1 cellular context compared by ENCODE assay signal in genomic region chr1:231626535-231626950, GRCh38.
A peak's percentile ranks its signal among the peaks of the same experiment; 100 is the strongest.
TF ChIP-seq lines count a peak whose summit lies in the region.

DISC1 (plus strand) TSS chr1:231626790; CDS start chr1:231626868, 78 bp downstream.

TF ChIP-seq in HepG2, 621 proteins besides CTCF, POLR2A, EP300 and RAD21 (continued from another document and continues in another):
- no peak for TF ChIP-seq ZNF18 (CRISPR knock-in tag; IDR thresholded peaks at IDR 0.05; ENCODE audit: insufficient replicate concordance)
- TF ChIP-seq NFRKB (IDR thresholded peaks at IDR 0.05), result no peak
- peak; percentile 92 for TF ChIP-seq ZNF281 (CRISPR knock-in tag; IDR thresholded peaks at IDR 0.05; ENCODE audit: borderline replicate concordance)
- TF ChIP-seq FOXJ3 (CRISPR knock-in tag; IDR thresholded peaks at IDR 0.05; ENCODE audit: borderline replicate concordance), result no peak
- TF ChIP-seq GZF1 (CRISPR knock-in tag; IDR thresholded peaks at IDR 0.05), result no peak
- peak; percentile 40; the same call in 1 of the 2 replicates for TF ChIP-seq POGK (CRISPR knock-in tag; conservative IDR thresholded peaks at IDR 0.05)
- TF ChIP-seq ZNF232 (CRISPR knock-in tag; IDR thresholded peaks at IDR 0.05; ENCODE audit: borderline replicate concordance), result no peak
- TF ChIP-seq ZNF678 (CRISPR knock-in tag; IDR thresholded peaks at IDR 0.05), result no peak
- no peak for TF ChIP-seq HMGXB3 (CRISPR knock-in tag; IDR thresholded peaks at IDR 0.05; ENCODE audit: borderline replicate concordance)
- no peak for TF ChIP-seq ZBTB42 (CRISPR knock-in tag; IDR thresholded peaks at IDR 0.05)
- TF ChIP-seq CHD4 (IDR thresholded peaks at IDR 0.05; ENCODE audit: borderline replicate concordance, low read length), result no peak
- TF ChIP-seq IKZF5 (CRISPR knock-in tag; IDR thresholded peaks at IDR 0.05), result peak; percentile 71
- peak; percentile 82 for TF ChIP-seq RBFOX2 (IDR thresholded peaks at IDR 0.05; ENCODE audit: low read depth, low read length)
- TF ChIP-seq PHF20 (CRISPR knock-in tag; IDR thresholded peaks at IDR 0.05), result peak; percentile 40; the same call in 1 of the 2 replicates
- no peak for TF ChIP-seq KDM4B (CRISPR knock-in tag; IDR thresholded peaks at IDR 0.05)
- no peak for TF ChIP-seq ZC3H4 (CRISPR knock-in tag; IDR thresholded peaks at IDR 0.05; ENCODE audit: borderline replicate concordance)
- peak; percentile 19; the same call in 1 of the 2 replicates for TF ChIP-seq ZNF501 (CRISPR knock-in tag; IDR thresholded peaks at IDR 0.05)
- no peak for TF ChIP-seq RFX5 (IDR thresholded peaks at IDR 0.05; ENCODE audit: low read depth, low read length)
- TF ChIP-seq DNMT1 (CRISPR knock-in tag; IDR thresholded peaks at IDR 0.05), result no peak
- no peak for TF ChIP-seq MAFK (conservative IDR thresholded peaks at IDR 0.05 in 1 of 2, IDR thresholded peaks at IDR 0.05 in 1 of 2; ENCODE audit: low read length in 2 of 2)
- TF ChIP-seq ZHX2 (IDR thresholded peaks at IDR 0.05; ENCODE audit: low read depth), result no peak
- no peak for TF ChIP-seq ZHX2 (CRISPR knock-in tag; IDR thresholded peaks at IDR 0.05; ENCODE audit: borderline replicate concordance)
- TF ChIP-seq U2AF2 (IDR thresholded peaks at IDR 0.05; ENCODE audit: low read depth, low read length), result no peak
- no peak for TF ChIP-seq AGO2 (optimal IDR thresholded peaks at IDR 0.05; ENCODE audit: low read depth, low read length)
- TF ChIP-seq ZBTB2 (CRISPR knock-in tag; IDR thresholded peaks at IDR 0.05; ENCODE audit: low read depth), result no peak
- TF ChIP-seq ZC3H13 (CRISPR knock-in tag; IDR thresholded peaks at IDR 0.05), result no peak; the same call in 1 of the 2 replicates
- no peak for TF ChIP-seq POLR2AphosphoS5 (IDR thresholded peaks at IDR 0.05; ENCODE audit: low read depth, low read length)
- TF ChIP-seq SOX6 (IDR thresholded peaks at IDR 0.05), result no peak
- peak; percentile 29; the same call in 1 of the 2 replicates for TF ChIP-seq SOX6 (CRISPR knock-in tag; IDR thresholded peaks at IDR 0.05)
- peak; percentile 57 for TF ChIP-seq HMG20A (CRISPR knock-in tag; IDR thresholded peaks at IDR 0.05; ENCODE audit: borderline replicate concordance)
- no peak for TF ChIP-seq ATF7 (IDR thresholded peaks at IDR 0.05)
- TF ChIP-seq ATF7 (CRISPR knock-in tag; IDR thresholded peaks at IDR 0.05), result no peak
- no peak for TF ChIP-seq MAFG (CRISPR knock-in tag; IDR thresholded peaks at IDR 0.05)
- TF ChIP-seq RARG (CRISPR knock-in tag; IDR thresholded peaks at IDR 0.05; ENCODE audit: low read depth), result no peak
- no peak for TF ChIP-seq PBX3 (CRISPR knock-in tag; IDR thresholded peaks at IDR 0.05; ENCODE audit: borderline replicate concordance)
- TF ChIP-seq HDAC1 (CRISPR knock-in tag; IDR thresholded peaks at IDR 0.05), result peak; percentile 68; the same call in 1 of the 2 replicates
- 0 out of 2 replicates have a peak, but pooled peaks have one; percentile 50 for TF ChIP-seq ZBTB34 (CRISPR knock-in tag; IDR thresholded peaks at IDR 0.05)
- no peak for TF ChIP-seq ZNF20 (CRISPR knock-in tag; IDR thresholded peaks at IDR 0.05)
- no peak for TF ChIP-seq ZNF776 (CRISPR knock-in tag; IDR thresholded peaks at IDR 0.05)
- peak; percentile 54; the same call in 1 of the 2 replicates for TF ChIP-seq KMT2A (CRISPR knock-in tag; IDR thresholded peaks at IDR 0.05)
